In genomic region chr22:42928969-42929837, GRCh38 we compare ENCODE assay signal across 1 cellular context.
TF ChIP-seq lines count a peak whose summit lies in the region.

No MANE protein-coding gene starts in this region.

TF ChIP-seq in IMR-90, 13 proteins besides CTCF, POLR2A, EP300 and RAD21 (continued from another document):
- TF ChIP-seq USF2 (IDR thresholded peaks at IDR 0.05; ENCODE audit: low read depth, low read length) (no peak), RFX5 (IDR thresholded peaks at IDR 0.05; ENCODE audit: low read depth, low read length) (no peak), CHD1 (IDR thresholded peaks at IDR 0.05; ENCODE audit: low read depth, low read length) (no peak), RCOR1 (IDR thresholded peaks at IDR 0.05; ENCODE audit: insufficient replicate concordance, low read length) (no peak), MAZ (IDR thresholded peaks at IDR 0.05; ENCODE audit: borderline replicate concordance, low read depth, low read length) (no peak), SMC3 (IDR thresholded peaks at IDR 0.05; ENCODE audit: low read depth, low read length) (no peak), NFE2L2 (IDR thresholded peaks at IDR 0.05; ENCODE audit: low read depth, low read length) (no peak), FOS (IDR thresholded peaks at IDR 0.05; ENCODE audit: low read depth, low read length) (no peak), MXI1 (IDR thresholded peaks at IDR 0.05; ENCODE audit: borderline replicate concordance, low read depth, low read length) (no peak)
